ENCODE assay signal across 15 cellular contexts in genomic region chr1:22652881-22653316, GRCh38. TPM values are rescaled to one million over a fixed set of nuclear protein-coding genes. Genes with fewer than 3 reads are reported as not detected.
DNase-seq lines count a peak whose midpoint lies in the region; ATAC-seq and TF ChIP-seq lines count a peak whose summit lies in the region.
"Had no signal": no experiment of that assay in that cellular context is flagged by ENCODE, and none has a peak within 500 bp of the region (broad histone marks: within the 10 kb centered on the region; RNA-seq: fewer than 3 reads in every experiment).

Gene C1QB (plus strand): TSS chr1:22653236. CDS start chr1:22659463, 6,227 bp downstream.

- no peak within 1 kb of the TSS for H3K4me2 ChIP-seq in osteoblast (ENCODE audit: insufficient read depth, low read length)

- peak in 33 of 51 donors; percentile 7 to 66 (median 31) for DNase-seq in hypothalamus (lab: John Stamatoyannopoulos, UW)
- DNase-seq in osteoblast (ENCODE audit: insufficient read length, low spot score, missing footprints): peak; percentile 57
- peak; percentile 75 to 82 for DNase-seq in tibial artery
- DNase-seq in stimulated activated CD4-positive, alpha-beta T cell treated with anti-CD3 and anti-CD28 coated beads, Interleukin-4, amount 100 ng/mL, for 1 hour: no peak
- no peak for DNase-seq in NCI-H1048 (lab: John Stamatoyannopoulos, UW)
- no peak for DNase-seq in NCI-H1436 (lab: John Stamatoyannopoulos, UW)
- DNase-seq: effector memory CD4-positive, alpha-beta T cell; glutamatergic neuron; NCI-H1417 treated with DMSO at 0.1 percent for 48 hours; NCI-H82; WERI-Rb-1 had no signal

- H3K9me3 Mint-ChIP-seq in brain: no peaks in the 10 kb centered on the region

- peak within 1 kb of the TSS in 2 of 5 experiments; percentile 72 to 76 for H3K27ac Mint-ChIP-seq in brain

- no peaks in the 10 kb centered on the region for H3K79me2 ChIP-seq in osteoblast (ENCODE audit: insufficient read depth, low read length)

- peaks cover 18% of the 10 kb centered on the region for H3K4me1 Mint-ChIP-seq in brain

- H2AFZ ChIP-seq in osteoblast (ENCODE audit: low read length): no peak within 1 kb of the TSS

- H3K9me3 ChIP-seq in osteoblast (ENCODE audit: low read depth, low read length) (no peaks in the 10 kb centered on the region), tibial artery (no peaks in the 10 kb centered on the region)

- no peaks in the 10 kb centered on the region for H4K20me1 ChIP-seq in osteoblast (ENCODE audit: insufficient read depth, low read length)

- H3K4me3 ChIP-seq in osteoblast (ENCODE audit: insufficient read depth, low read length): no peak within 1 kb of the TSS
- peak within 1 kb of the TSS; percentile 29 to 39 for H3K4me3 ChIP-seq in tibial artery
- H3K4me3 ChIP-seq: SK-N-MC had no signal

- no peaks in the 10 kb centered on the region for H3K36me3 ChIP-seq in osteoblast (ENCODE audit: insufficient read depth, low read length)
- no peaks in the 10 kb centered on the region for H3K36me3 ChIP-seq in tibial artery
- H3K36me3 ChIP-seq: WERI-Rb-1 had no signal

- no peak for TF ChIP-seq CTCF in brain (conservative IDR thresholded peaks at IDR 0.05)
- no peak for TF ChIP-seq CTCF in osteoblast (IDR thresholded peaks at IDR 0.05; ENCODE audit: extremely low read depth, low read depth, low read length)
- no peak for TF ChIP-seq CTCF in tibial artery (IDR thresholded peaks at IDR 0.05)

- no peaks in the 10 kb centered on the region for H3K4me1 ChIP-seq in osteoblast (ENCODE audit: insufficient read depth, low read length)
- no peaks in the 10 kb centered on the region for H3K4me1 ChIP-seq in tibial artery

- H3K4me3 Mint-ChIP-seq in brain: no peak within 1 kb of the TSS

- H3K27ac ChIP-seq in osteoblast (ENCODE audit: low read depth, low read length) (no peak within 1 kb of the TSS), tibial artery (no peak within 1 kb of the TSS)
- H3K27ac ChIP-seq: C4-2B, SK-N-MC, WERI-Rb-1 had no signal

- H3K27me3 ChIP-seq in osteoblast (ENCODE audit: insufficient read depth, low read length): peaks cover 54% of the 10 kb centered on the region
- peaks cover 0 to 60% of the 10 kb centered on the region in 2 donors for H3K27me3 ChIP-seq in tibial artery

- H3K27me3 Mint-ChIP-seq in brain: peaks cover 8% of the 10 kb centered on the region

- no peaks in the 10 kb centered on the region for H3K36me3 Mint-ChIP-seq in brain

- no peak for ATAC-seq in GM18498 (IDR thresholded peaks at IDR 0.05; ENCODE audit: unreplicated experiment)

- intact Hi-C loops in tibial artery (cut with DNase I; ENCODE audit: low total_unique reads): no loop called here

RNA-seq across cellular contexts. Expression of gene C1QB, which starts in this region (rescaled TPM):
- 106 TPM for polyA plus RNA-seq in brain (ENCODE audit: insufficient read depth, low read depth, low replicate concordance)
- total RNA-seq in osteoblast: 0.72 TPM in 1 of 2 replicates, not detected in the other

Comparison
In these comparisons a context has a peak if more than half of its experiments do, and no peak if none do; other contexts are left out.
1. Peak in DNase-seq in osteoblast; RNA of the gene not detected or under 1 TPM.
2. DNase-seq: peak in hypothalamus (33 of 51) and tibial artery (2 of 2); none in stimulated activated CD4-positive, alpha-beta T cell treated with anti-CD3 and anti-CD28 coated beads, Interleukin-4, amount 100 ng/mL, for 1 hour (single experiment), NCI-H1048 (single experiment) and NCI-H1436 (single experiment).